Comparison of ENCODE assay signal across 1 cellular context in genomic region chr20:62182469-62183425, GRCh38.
A peak's percentile ranks its signal among the peaks of the same experiment; 100 is the strongest.
TF ChIP-seq lines count a peak whose summit lies in the region.

TSS of gene MTG2 (plus strand) at chr20:62183028. CDS start at chr20:62193421, 10,393 bp downstream.

TF ChIP-seq in WTC11, 78 proteins besides CTCF, POLR2A, EP300 and RAD21 (continued from another document and continues in another):
- TF ChIP-seq, protein P1, sequence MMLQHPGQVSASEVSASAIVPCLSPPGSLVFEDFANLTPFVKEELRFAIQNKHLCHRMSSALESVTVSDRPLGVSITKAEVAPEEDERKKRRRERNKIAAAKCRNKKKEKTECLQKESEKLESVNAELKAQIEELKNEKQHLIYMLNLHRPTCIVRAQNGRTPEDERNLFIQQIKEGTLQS (CRISPR knock-in tag; conservative IDR thresholded peaks at IDR 0.05): no peak
- TF ChIP-seq PRDM15 (CRISPR knock-in tag; IDR thresholded peaks at IDR 0.05): no peak
- TF ChIP-seq ZNF281 (CRISPR knock-in tag; IDR thresholded peaks at IDR 0.05): peak; percentile 79; the same call in 1 of the 2 replicates
- TF ChIP-seq, protein P2, sequence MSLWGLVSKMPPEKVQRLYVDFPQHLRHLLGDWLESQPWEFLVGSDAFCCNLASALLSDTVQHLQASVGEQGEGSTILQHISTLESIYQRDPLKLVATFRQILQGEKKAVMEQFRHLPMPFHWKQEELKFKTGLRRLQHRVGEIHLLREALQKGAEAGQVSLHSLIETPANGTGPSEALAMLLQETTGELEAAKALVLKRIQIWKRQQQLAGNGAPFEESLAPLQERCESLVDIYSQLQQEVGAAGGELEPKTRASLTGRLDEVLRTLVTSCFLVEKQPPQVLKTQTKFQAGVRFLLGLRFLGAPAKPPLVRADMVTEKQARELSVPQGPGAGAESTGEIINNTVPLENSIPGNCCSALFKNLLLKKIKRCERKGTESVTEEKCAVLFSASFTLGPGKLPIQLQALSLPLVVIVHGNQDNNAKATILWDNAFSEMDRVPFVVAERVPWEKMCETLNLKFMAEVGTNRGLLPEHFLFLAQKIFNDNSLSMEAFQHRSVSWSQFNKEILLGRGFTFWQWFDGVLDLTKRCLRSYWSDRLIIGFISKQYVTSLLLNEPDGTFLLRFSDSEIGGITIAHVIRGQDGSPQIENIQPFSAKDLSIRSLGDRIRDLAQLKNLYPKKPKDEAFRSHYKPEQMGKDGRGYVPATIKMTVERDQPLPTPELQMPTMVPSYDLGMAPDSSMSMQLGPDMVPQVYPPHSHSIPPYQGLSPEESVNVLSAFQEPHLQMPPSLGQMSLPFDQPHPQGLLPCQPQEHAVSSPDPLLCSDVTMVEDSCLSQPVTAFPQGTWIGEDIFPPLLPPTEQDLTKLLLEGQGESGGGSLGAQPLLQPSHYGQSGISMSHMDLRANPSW (CRISPR knock-in tag; conservative IDR thresholded peaks at IDR 0.05; ENCODE audit: low read depth): peak; percentile 92; the same call in 1 of the 2 replicates
- TF ChIP-seq, protein P3, sequence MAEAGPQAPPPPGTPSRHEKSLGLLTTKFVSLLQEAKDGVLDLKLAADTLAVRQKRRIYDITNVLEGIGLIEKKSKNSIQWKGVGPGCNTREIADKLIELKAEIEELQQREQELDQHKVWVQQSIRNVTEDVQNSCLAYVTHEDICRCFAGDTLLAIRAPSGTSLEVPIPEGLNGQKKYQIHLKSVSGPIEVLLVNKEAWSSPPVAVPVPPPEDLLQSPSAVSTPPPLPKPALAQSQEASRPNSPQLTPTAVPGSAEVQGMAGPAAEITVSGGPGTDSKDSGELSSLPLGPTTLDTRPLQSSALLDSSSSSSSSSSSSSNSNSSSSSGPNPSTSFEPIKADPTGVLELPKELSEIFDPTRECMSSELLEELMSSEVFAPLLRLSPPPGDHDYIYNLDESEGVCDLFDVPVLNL (CRISPR knock-in tag; IDR thresholded peaks at IDR 0.05; ENCODE audit: borderline replicate concordance, low read depth): no peak; the same call in 1 of the 2 replicates
- TF ChIP-seq, protein P4, sequence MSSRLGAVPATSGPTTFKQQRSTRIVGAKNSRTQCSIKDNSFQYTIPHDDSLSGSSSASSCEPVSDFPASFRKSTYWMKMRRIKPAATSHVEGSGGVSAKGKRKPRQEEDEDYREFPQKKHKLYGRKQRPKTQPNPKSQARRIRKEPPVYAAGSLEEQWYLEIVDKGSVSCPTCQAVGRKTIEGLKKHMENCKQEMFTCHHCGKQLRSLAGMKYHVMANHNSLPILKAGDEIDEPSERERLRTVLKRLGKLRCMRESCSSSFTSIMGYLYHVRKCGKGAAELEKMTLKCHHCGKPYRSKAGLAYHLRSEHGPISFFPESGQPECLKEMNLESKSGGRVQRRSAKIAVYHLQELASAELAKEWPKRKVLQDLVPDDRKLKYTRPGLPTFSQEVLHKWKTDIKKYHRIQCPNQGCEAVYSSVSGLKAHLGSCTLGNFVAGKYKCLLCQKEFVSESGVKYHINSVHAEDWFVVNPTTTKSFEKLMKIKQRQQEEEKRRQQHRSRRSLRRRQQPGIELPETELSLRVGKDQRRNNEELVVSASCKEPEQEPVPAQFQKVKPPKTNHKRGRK (CRISPR knock-in tag; IDR thresholded peaks at IDR 0.05; ENCODE audit: borderline replicate concordance): no peak
- TF ChIP-seq PRRX2 (CRISPR knock-in tag; IDR thresholded peaks at IDR 0.05): no peak; the same call in 1 of the 2 replicates
- TF ChIP-seq GRHL2 (CRISPR knock-in tag; IDR thresholded peaks at IDR 0.05; ENCODE audit: insufficient replicate concordance, severe bottlenecking): no peak
- no peak; the same call in 1 of the 2 replicates for TF ChIP-seq EMX1 (CRISPR knock-in tag; IDR thresholded peaks at IDR 0.05)
- TF ChIP-seq ZNF263 (CRISPR knock-in tag; IDR thresholded peaks at IDR 0.05; ENCODE audit: low read depth): no peak
- TF ChIP-seq JUN (CRISPR knock-in tag; IDR thresholded peaks at IDR 0.05): no peak
- TF ChIP-seq MXD4 (CRISPR knock-in tag; IDR thresholded peaks at IDR 0.05; ENCODE audit: borderline replicate concordance): no peak
- no peak for TF ChIP-seq ZNF121 (CRISPR knock-in tag; IDR thresholded peaks at IDR 0.05)
- TF ChIP-seq FOXP4 (CRISPR knock-in tag; IDR thresholded peaks at IDR 0.05): no peak
- TF ChIP-seq, protein P5, sequence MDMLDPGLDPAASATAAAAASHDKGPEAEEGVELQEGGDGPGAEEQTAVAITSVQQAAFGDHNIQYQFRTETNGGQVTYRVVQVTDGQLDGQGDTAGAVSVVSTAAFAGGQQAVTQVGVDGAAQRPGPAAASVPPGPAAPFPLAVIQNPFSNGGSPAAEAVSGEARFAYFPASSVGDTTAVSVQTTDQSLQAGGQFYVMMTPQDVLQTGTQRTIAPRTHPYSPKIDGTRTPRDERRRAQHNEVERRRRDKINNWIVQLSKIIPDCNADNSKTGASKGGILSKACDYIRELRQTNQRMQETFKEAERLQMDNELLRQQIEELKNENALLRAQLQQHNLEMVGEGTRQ (CRISPR knock-in tag; IDR thresholded peaks at IDR 0.05): no peak; the same call in 1 of the 2 replicates
- peak; percentile 77; the same call in 1 of the 2 replicates for TF ChIP-seq ESRRA (CRISPR knock-in tag; IDR thresholded peaks at IDR 0.05; ENCODE audit: borderline replicate concordance)
- no peak for TF ChIP-seq ZNF219 (CRISPR knock-in tag; IDR thresholded peaks at IDR 0.05; ENCODE audit: borderline replicate concordance)
- TF ChIP-seq CREB1 (CRISPR knock-in tag; IDR thresholded peaks at IDR 0.05): peak; percentile 95
- no peak for TF ChIP-seq IRF2 (CRISPR knock-in tag; IDR thresholded peaks at IDR 0.05; ENCODE audit: borderline replicate concordance, low read depth)
- TF ChIP-seq, protein P6, sequence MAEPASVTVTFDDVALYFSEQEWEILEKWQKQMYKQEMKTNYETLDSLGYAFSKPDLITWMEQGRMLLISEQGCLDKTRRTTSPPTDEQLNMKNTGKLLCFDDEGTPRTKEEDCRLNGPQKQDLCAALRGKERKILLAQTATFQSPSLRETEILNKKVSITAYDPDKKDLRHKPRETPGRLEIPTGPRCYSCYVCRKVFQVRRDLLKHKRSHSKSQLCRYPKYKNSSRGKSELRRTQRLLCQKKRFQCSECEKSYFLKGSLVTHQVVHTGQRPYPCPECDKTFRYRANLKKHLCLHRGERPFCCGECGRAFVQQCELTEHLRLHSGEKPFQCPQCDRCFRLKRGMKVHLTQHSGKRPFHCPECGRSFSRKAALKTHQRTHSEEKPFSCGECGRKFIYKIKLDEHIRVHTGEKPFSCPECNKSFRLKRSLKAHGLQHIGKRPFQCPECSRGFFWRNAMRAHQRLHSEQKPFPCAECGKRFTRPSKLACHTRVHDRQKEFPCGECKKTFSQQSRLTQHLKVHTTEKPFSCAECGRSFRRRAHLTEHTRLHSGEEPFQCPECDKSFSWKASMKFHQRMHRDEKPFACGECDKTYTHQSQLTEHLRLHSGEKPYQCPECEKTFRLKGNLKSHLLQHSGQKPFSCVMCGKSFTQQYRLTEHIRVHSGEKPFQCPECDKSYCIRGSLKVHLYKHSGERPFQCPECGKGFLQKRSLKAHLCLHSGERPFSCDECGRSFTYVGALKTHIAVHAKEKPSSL (CRISPR knock-in tag; conservative IDR thresholded peaks at IDR 0.05): no peak
- 0 out of 2 replicates have a peak, but pooled peaks have one; percentile 43 for TF ChIP-seq AFF4 (CRISPR knock-in tag; IDR thresholded peaks at IDR 0.05; ENCODE audit: borderline replicate concordance)
- TF ChIP-seq, protein P7, sequence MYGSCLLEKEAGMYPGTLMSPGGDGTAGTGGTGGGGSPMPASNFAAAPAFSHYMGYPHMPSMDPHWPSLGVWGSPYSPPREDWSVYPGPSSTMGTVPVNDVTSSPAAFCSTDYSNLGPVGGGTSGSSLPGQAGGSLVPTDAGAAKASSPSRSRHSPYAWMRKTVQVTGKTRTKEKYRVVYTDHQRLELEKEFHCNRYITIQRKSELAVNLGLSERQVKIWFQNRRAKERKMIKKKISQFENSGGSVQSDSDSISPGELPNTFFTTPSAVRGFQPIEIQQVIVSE (CRISPR knock-in tag; IDR thresholded peaks at IDR 0.05; ENCODE audit: borderline replicate concordance): no peak
- TF ChIP-seq TEAD4 (CRISPR knock-in tag; IDR thresholded peaks at IDR 0.05): no peak
